ENCODE assay signal across 34 cellular contexts in genomic region chr13:69101841-69102240, GRCh38.
"Had no signal": no experiment of that assay in that cellular context is flagged by ENCODE, and none has a peak within 500 bp of the region (broad histone marks: within the 10 kb centered on the region; RNA-seq: fewer than 3 reads in every experiment).

No MANE protein-coding gene starts in this region.

- H3K9ac ChIP-seq: KMS-11 had no signal

- H3K4me2 ChIP-seq: KMS-11 had no signal

- DNase-seq: Kasumi-1, KG1, MG63, MM.1S, MV-4-11, NCI-H1048, NCI-H1092, NCI-H1092 treated with DMSO at 0.1 percent for 48 hours, NCI-H1105, NCI-H1105 treated with DMSO at 0.1 percent for 48 hours, NCI-H1417, NCI-H1417 treated with DMSO at 0.1 percent for 48 hours, NCI-H1436, NCI-H1436 treated with DMSO at 0.1 percent for 48 hours, NCI-H1694, NCI-H1694 treated with DMSO at 0.1 percent for 48 hours, NCI-H187, NCI-H187 treated with DMSO at 0.1 percent for 48 hours, NCI-H1930, NCI-H2029, NCI-H2029 treated with DMSO at 0.1 percent for 48 hours, NCI-H2081, NCI-H2081 treated with DMSO at 0.1 percent for 48 hours, NCI-H2107, NCI-H2171, NCI-H2171 treated with DMSO at 0.1 percent for 48 hours, NCI-H2227 treated with DMSO at 0.1 percent for 48 hours, NCI-H226, NCI-H345, NCI-H446, NCI-H446 treated with DMSO at 0.1 percent for 48 hours, NCI-H510A, NCI-H510A treated with DMSO at 0.1 percent for 48 hours had no signal

- H3K27ac ChIP-seq: KMS-11 had no signal

- H3K27me3 ChIP-seq: MG63 had no signal

- H3K9me3 ChIP-seq: MG63 had no signal

- H3K4me3 ChIP-seq: MG63 had no signal

- H3K36me3 ChIP-seq: MG63 had no signal
